ENCODE assay signal across 8 cellular contexts in genomic region chr19:17841810-17842662, GRCh38. TPM values are rescaled to one million over a fixed set of nuclear protein-coding genes. Genes with fewer than 3 reads are reported as not detected.
DNase-seq lines count a peak whose midpoint lies in the region; ATAC-seq and TF ChIP-seq lines count a peak whose summit lies in the region.

No MANE protein-coding gene starts in this region.

- DNase-seq in Calu3 (peak; percentile 21), NCI-H146 (lab: John Stamatoyannopoulos, UW) (peak; percentile 94), lung (ENCODE audit: low spot score) (peak; percentile 65), RPMI8226 (no peak)
- DNase-seq in activated CD4-positive, alpha-beta T cell treated with anti-CD3 and anti-CD28 coated beads for 48 hours, result peak; percentile 87
- DNase-seq in effector CD8-positive, alpha-beta T cell (lab: John Stamatoyannopoulos, UW), result peak; percentile 53
- peak; percentile 17 to 62 (median 43) for DNase-seq in stimulated activated CD4-positive, alpha-beta T cell treated with anti-CD3 and anti-CD28 coated beads, TNF-alpha, amount 100 ng/mL, for 1 hour (ENCODE audit: low read depth in 3 of 3, low spot score in 1 of 3)

- ATAC-seq in lung (ENCODE audit: insufficient read depth, low FRiP score) (peak; percentile 49), GM21423 (IDR thresholded peaks at IDR 0.05; ENCODE audit: unreplicated experiment) (no peak)

- H3K27ac ChIP-seq in lung (ENCODE audit: low read depth in 1 of 2, low read length in 1 of 2), result no peak overlapping the region

- H3K36me3 Mint-ChIP-seq in Calu3 (ENCODE audit: insufficient read depth, unreplicated experiment), result no peaks in the 10 kb centered on the region

- H3K9me3 Mint-ChIP-seq in Calu3 (ENCODE audit: low read depth, unreplicated experiment), result no peaks in the 10 kb centered on the region

- no peak for TF ChIP-seq CTCF in Calu3 (IDR thresholded peaks at IDR 0.05; ENCODE audit: unreplicated experiment)
- no peak for TF ChIP-seq CTCF in lung (IDR thresholded peaks at IDR 0.05; ENCODE audit: control extremely low read depth, extremely low read depth)

- no peaks in the 10 kb centered on the region for H3K27me3 ChIP-seq in lung (ENCODE audit: control insufficient read depth, insufficient read depth)

- H3K4me3 Mint-ChIP-seq in Calu3 (ENCODE audit: low read depth, unreplicated experiment), result no peak overlapping the region

- H3K4me1 ChIP-seq in lung (ENCODE audit: control insufficient read depth in 2 of 2, insufficient read depth in 2 of 2, low read length in 2 of 2), result peaks cover 0 to 2% of the 10 kb centered on the region in 2 donors

- CTCF ChIA-PET in Calu3 (lab: Charles Lee), result no interaction called here

- H3K27ac Mint-ChIP-seq in Calu3 (ENCODE audit: unreplicated experiment), result no peak overlapping the region

- no peak overlapping the region for H3K4me3 ChIP-seq in lung

- intact Hi-C loops in Calu3 (cut with micrococcal nuclease; ENCODE audit: unreplicated experiment), result no loop called here

- peaks cover 15% of the 10 kb centered on the region for H3K27me3 Mint-ChIP-seq in Calu3 (ENCODE audit: unreplicated experiment)

- BruUV-seq in Calu3 (replicated peaks; lab: Mats Ljungman, UMichigan), result no TSS peak

- WGBS in lung, 2 donors, result 45 to 70% methylated on average over 56 of the region's 56 CpGs

- peaks cover 0 to 2% of the 10 kb centered on the region in 2 donors for H3K9me3 ChIP-seq in lung (ENCODE audit: control insufficient read depth in 2 of 2, insufficient read depth in 1 of 2, low read length in 1 of 2)

- peaks cover 0 to 20% of the 10 kb centered on the region in 2 donors for H3K36me3 ChIP-seq in lung (ENCODE audit: control insufficient read depth in 2 of 2, insufficient read depth in 2 of 2, low read length in 2 of 2)

- H3K4me1 Mint-ChIP-seq in Calu3 (ENCODE audit: low read depth, unreplicated experiment), result no peaks in the 10 kb centered on the region

RNA-seq across cellular contexts. Expression of gene JAK3, which starts 5.7 kb away (rescaled TPM):
- not detected in 2 replicates for total RNA-seq in Calu3 (2022)
- total RNA-seq in lung, result 10 to 100 TPM; 17.3 to 18.8 TPM
- 10 to 100 TPM in 1 of 2 donors, 1 to 10 TPM in 1; 5.2 to 32.5 TPM for polyA plus RNA-seq in lung

RNA-seq across cellular contexts. Expression of gene RPL18A, which starts 17.7 kb away (rescaled TPM):
- total RNA-seq in Calu3 (2022) (955 and 1,054 TPM in 2 replicates), lung (1,000 to 10,000 TPM in 1 of 2 donors, 100 to 1,000 TPM in 1; 639 to 1,758 TPM)
- 1,000 to 10,000 TPM; 1,929 to 1,987 TPM for polyA plus RNA-seq in lung

RNA-seq across cellular contexts. Expression of gene INSL3, which starts 20.7 kb away (rescaled TPM):
- not detected in 2 replicates for total RNA-seq in Calu3 (2022)
- total RNA-seq in lung, result not detected
- polyA plus RNA-seq in lung, result 1 to 10 TPM in 1 of 2 donors, not detected in 1; 1.5 TPM

RNA-seq across cellular contexts. Expression of gene SLC5A5, which starts 29.7 kb away (rescaled TPM):
- total RNA-seq in Calu3 (2022) (not detected in 2 replicates), lung (under 1 TPM in 1 of 2 donors, not detected in 1; 0.95 TPM)
- polyA plus RNA-seq in lung, result under 1 TPM; 0.14 to 0.15 TPM

RNA-seq across cellular contexts. Expression of gene B3GNT3, which starts 47.1 kb away (rescaled TPM):
- total RNA-seq in Calu3 (2022) (75.1 and 121 TPM in 2 replicates), lung (1 to 10 TPM in 1 of 2 donors, under 1 TPM in 1; 1.00 to 2.0 TPM)
- polyA plus RNA-seq in lung, result 1 to 10 TPM; 2.0 to 3.0 TPM

Comparison
In these comparisons a context has a peak if more than half of its experiments do, and no peak if none do; other contexts are left out.
1. RNA of gene JAK3, which starts 5.7 kb away (total RNA-seq): 17.3 to 18.8 TPM in lung; not detected in Calu3; every median in the first group is over 10 times any median in the second.